Comparison of ENCODE assay signal across 11 cellular contexts in the genomic region with DNA sequence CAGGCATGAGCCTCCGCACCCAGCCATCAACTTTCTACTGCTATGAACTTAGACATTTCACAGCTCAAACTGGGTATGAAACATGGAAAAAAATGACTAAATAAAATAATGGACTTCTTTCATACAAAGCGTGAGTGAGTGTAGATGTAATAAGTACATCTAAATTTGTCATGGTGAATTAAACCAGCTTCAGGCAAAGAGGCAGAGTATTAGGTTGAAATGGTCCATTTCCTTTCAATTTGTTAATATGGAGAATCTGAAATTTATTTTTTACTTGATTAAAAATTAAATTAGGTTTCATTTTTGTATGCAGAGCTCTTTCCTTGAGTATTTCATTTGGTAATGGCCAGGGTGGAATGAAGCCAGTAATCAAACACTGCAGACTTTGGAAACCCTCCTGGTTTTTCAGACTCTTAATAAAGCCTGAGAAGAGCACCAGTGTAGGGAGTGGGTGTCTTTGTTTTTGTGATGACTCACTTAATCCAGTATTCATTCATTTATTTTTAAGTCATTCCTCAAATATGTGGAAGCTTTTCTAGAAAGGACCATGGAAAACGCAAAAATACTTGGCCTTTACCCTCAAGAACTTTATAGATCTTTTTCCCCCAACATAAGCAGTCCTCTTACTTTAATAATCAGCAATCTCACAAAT. TPM values are rescaled to one million over a fixed set of nuclear protein-coding genes. Genes with fewer than 3 reads are reported as not detected.
DNase-seq lines count a peak whose midpoint lies in the region; ATAC-seq and TF ChIP-seq lines count a peak whose summit lies in the region.
"Had no signal": no experiment of that assay in that cellular context is flagged by ENCODE, and none has a peak within 500 bp of the region (broad histone marks: within the 10 kb centered on the region; RNA-seq: fewer than 3 reads in every experiment).

No MANE protein-coding gene starts in this region.

- H3K27ac ChIP-seq in RWPE1 (no peak overlapping the region; the same call in 1 of the 2 replicates), fibroblast of lung (ENCODE audit: insufficient read depth, low read length) (peak overlapping the region; percentile 60), ovary (peak overlapping the region; percentile 63 to 68)

- no peak overlapping the region for H3K27ac Mint-ChIP-seq in activated naive CD4-positive, alpha-beta T cell treated with anti-CD3 and anti-CD28 coated beads, Interleukin-2, amount 10 ng/mL, durations not matched to agents 7 days and 5 days

- no peaks in the 10 kb centered on the region for H3K27me3 Mint-ChIP-seq in activated naive CD4-positive, alpha-beta T cell treated with anti-CD3 and anti-CD28 coated beads, Interleukin-2, amount 10 ng/mL, durations not matched to agents 7 days and 5 days
- H3K27me3 Mint-ChIP-seq: naive B cell had no signal

- H3K79me2 ChIP-seq in fibroblast of lung (ENCODE audit: control insufficient read depth, insufficient read depth, low read length) = no peaks in the 10 kb centered on the region

- H3K27me3 ChIP-seq in fibroblast of lung (ENCODE audit: control insufficient read depth, insufficient read depth, low read length) (no peaks in the 10 kb centered on the region), ovary (no peaks in the 10 kb centered on the region)

- H3K4me3 Mint-ChIP-seq in activated naive CD4-positive, alpha-beta T cell treated with anti-CD3 and anti-CD28 coated beads, Interleukin-2, amount 10 ng/mL, durations not matched to agents 7 days and 5 days = no peak overlapping the region
- H3K4me3 Mint-ChIP-seq: naive B cell had no signal

- no peak for TF ChIP-seq EP300 in ovary (IDR thresholded peaks at IDR 0.05)

- no peak overlapping the region for H3K9ac ChIP-seq in fibroblast of lung (ENCODE audit: insufficient read depth, low read length)

- POLR2A ChIA-PET in RWPE1 (lab: Yijun Ruan, JAX; ENCODE audit: low non-redundant PET) = no interaction called here

- H3K9me3 Mint-ChIP-seq in activated naive CD4-positive, alpha-beta T cell treated with anti-CD3 and anti-CD28 coated beads, Interleukin-2, amount 10 ng/mL, durations not matched to agents 7 days and 5 days = no peaks in the 10 kb centered on the region

- TF ChIP-seq POLR2A in ovary (IDR thresholded peaks at IDR 0.05) = no peak

- ATAC-seq in GM19463 (IDR thresholded peaks at IDR 0.05; ENCODE audit: unreplicated experiment) = no peak

- H3K4me3 ChIP-seq in AG09309 (ENCODE audit: control insufficient read depth, low read depth, low read length) (no peak overlapping the region), fibroblast of lung (replicated peaks in 1 of 4; ENCODE audit: control extremely low read depth in 1 of 4, insufficient read depth in 1 of 4, low read depth in 3 of 4, low read length in 4 of 4) (peak overlapping the region in 2 of 4 experiments; percentile 1 to 7), ovary (no peak overlapping the region)

- CTCF ChIA-PET in RWPE1 (lab: Yijun Ruan, JAX) = no interaction called here
- CTCF ChIA-PET in activated naive CD4-positive, alpha-beta T cell treated with anti-CD3 and anti-CD28 coated beads, Interleukin-2, amount 10 ng/mL, durations not matched to agents 7 days and 5 days (lab: Charles Lee) = interaction anchor here (1.2 to 2.0 kb wide), 2 partner anchors 20 to 169 kb away, joined by 3 to 6 read pairs; no protein-coding TSS in a partner anchor

- peaks cover 15% of the 10 kb centered on the region for H3K4me1 ChIP-seq in fibroblast of lung (ENCODE audit: control insufficient read depth, extremely low read depth, insufficient read depth, low read length)
- H3K4me1 ChIP-seq in ovary (ENCODE audit: insufficient read depth) = no peaks in the 10 kb centered on the region

- DNase-seq in AG09309 (ENCODE audit: low read depth) (peak; percentile 84), RWPE1 (ENCODE audit: low spot score) (peak; percentile 58), fibroblast of lung (ENCODE audit: low read depth in 2 of 2) (peak; percentile 96 to 98), ovary (peak in 1 of 5 donors; percentile 39)
- DNase-seq in activated naive CD4-positive, alpha-beta T cell treated with anti-CD3 and anti-CD28 coated beads, Interleukin-2, amount 10 ng/mL, durations not matched to agents 7 days and 5 days = no peak
- no peak for DNase-seq in effector CD4-positive, alpha-beta T cell
- DNase-seq in activated CD4-positive, alpha-beta T cell treated with anti-CD3 and anti-CD28 coated beads, Interleukin-2, amount 50 U/mL, for 4 hours = no peak
- DNase-seq: COR-L47; effector memory CD4-positive, alpha-beta T cell; naive B cell had no signal

- peaks cover 3% of the 10 kb centered on the region for H3K36me3 Mint-ChIP-seq in activated naive CD4-positive, alpha-beta T cell treated with anti-CD3 and anti-CD28 coated beads, Interleukin-2, amount 10 ng/mL, durations not matched to agents 7 days and 5 days

- no peak overlapping the region for H2AFZ ChIP-seq in fibroblast of lung (ENCODE audit: low read length)

- H3K4me1 Mint-ChIP-seq in activated naive CD4-positive, alpha-beta T cell treated with anti-CD3 and anti-CD28 coated beads, Interleukin-2, amount 10 ng/mL, durations not matched to agents 7 days and 5 days = peaks cover 8% of the 10 kb centered on the region
- H3K4me1 Mint-ChIP-seq: naive B cell had no signal

- H4K20me1 ChIP-seq in fibroblast of lung (ENCODE audit: control insufficient read depth, extremely low read depth, insufficient read depth, low read length) = no peaks in the 10 kb centered on the region

- peak overlapping the region; percentile 45 for H3K4me2 ChIP-seq in fibroblast of lung (ENCODE audit: extremely low read depth, insufficient read depth, low read length)

- intact Hi-C loops in ovary (cut with DNase I) = loop anchor here in 2 of 4 donors (5.0 to 10.0 kb wide), 2 partner anchors 99 to 161 kb away; partner anchors contain the start of gene CNN3 (in 1 of the 2)

- TF ChIP-seq CTCF in AG09309 (IDR thresholded peaks at IDR 0.05; ENCODE audit: control insufficient read depth, insufficient read depth, low read depth, low read length, missing control alignments) = no peak
- TF ChIP-seq CTCF in RWPE1 (conservative IDR thresholded peaks at IDR 0.05; ENCODE audit: low read depth) = no peak
- no peak for TF ChIP-seq CTCF in fibroblast of lung (conservative IDR thresholded peaks at IDR 0.05 in 1 of 2, IDR thresholded peaks at IDR 0.05 in 1 of 2; ENCODE audit: low read depth in 1 of 2, low read length in 2 of 2)
- no peak for TF ChIP-seq CTCF in ovary (IDR thresholded peaks at IDR 0.05)

- H3K9me3 ChIP-seq in fibroblast of lung (ENCODE audit: control insufficient read depth, insufficient read depth, low read depth, low read length) (no peaks in the 10 kb centered on the region), ovary (peaks cover 0 to 4% of the 10 kb centered on the region in 2 donors)

- WGBS in ovary, 3 donors = 51 to 60% (median 59%) methylated on average over 3 of the region's 3 CpGs

- no peaks in the 10 kb centered on the region for H3K36me3 ChIP-seq in fibroblast of lung (ENCODE audit: control insufficient read depth, insufficient read depth, low read length)
- no peaks in the 10 kb centered on the region for H3K36me3 ChIP-seq in ovary

RNA-seq across cellular contexts. Expression of gene ALG14, which starts 49.2 kb away (rescaled TPM):
- total RNA-seq in fibroblast of lung (3.8 and 4.6 TPM in 2 replicates), ovary (1 to 10 TPM; 1.2 to 8.6 (median 3.6) TPM)
- polyA plus RNA-seq in fibroblast of lung (3.5 TPM in 2 replicates), ovary (10 to 100 TPM in 1 of 2 donors, 1 to 10 TPM in 1; 1.2 to 16.3 TPM)
- 6.0 and 6.5 TPM in 2 replicates for polyA plus RNA-seq in fibroblast of lung (2012)
- polyA minus RNA-seq in fibroblast of lung (ENCODE audit: low replicate concordance) = 0.74 and 0.79 TPM in 2 replicates

Comparison
In these comparisons a context has a peak if more than half of its experiments do, and no peak if none do; other contexts are left out.
1. DNase-seq: peak in AG09309 (single experiment), RWPE1 (single experiment) and fibroblast of lung (2 of 2); none in activated naive CD4-positive, alpha-beta T cell treated with anti-CD3 and anti-CD28 coated beads, Interleukin-2, amount 10 ng/mL, durations not matched to agents 7 days and 5 days (single experiment), effector CD4-positive, alpha-beta T cell (single experiment) and activated CD4-positive, alpha-beta T cell treated with anti-CD3 and anti-CD28 coated beads, Interleukin-2, amount 50 U/mL, for 4 hours (0 of 2).